ENCODE assay signal across 19 cellular contexts in genomic region chr9:130276121-130276520, GRCh38. TPM values are rescaled to one million over a fixed set of nuclear protein-coding genes. Genes with fewer than 3 reads are reported as not detected.
DNase-seq lines count a peak whose midpoint lies in the region; ATAC-seq and TF ChIP-seq lines count a peak whose summit lies in the region.
"Had no signal": no experiment of that assay in that cellular context is flagged by ENCODE, and none has a peak within 500 bp of the region (broad histone marks: within the 10 kb centered on the region; RNA-seq: fewer than 3 reads in every experiment).

No MANE protein-coding gene starts in this region.

- H3K36me3 Mint-ChIP-seq in activated CD4-positive, alpha-beta T cell treated with anti-CD3 and anti-CD28 coated beads, Interleukin-2, amount 10 ng/mL, durations not matched to agents 7 days and 5 days (ENCODE audit: low read depth) = no peaks in the 10 kb centered on the region

- H3K27ac ChIP-seq in gastrocnemius medialis = peak overlapping the region in 3 of 4 donors; percentile 36 to 43 (median 39)
- H3K27ac ChIP-seq: KMS-11, lower lobe of right lung, tibial nerve, WERI-Rb-1 had no signal

- in situ Hi-C loops in gastrocnemius medialis (cut with MboI; ENCODE audit: low sequenced_read_pairs in 4 of 4) = no loop called here

- H3K27ac Mint-ChIP-seq in activated CD4-positive, alpha-beta T cell treated with anti-CD3 and anti-CD28 coated beads, Interleukin-2, amount 10 ng/mL, durations not matched to agents 7 days and 5 days = no peak overlapping the region
- H3K27ac Mint-ChIP-seq: B cell, nephron progenitor cell had no signal

- no peaks in the 10 kb centered on the region for H3K9me3 Mint-ChIP-seq in activated CD4-positive, alpha-beta T cell treated with anti-CD3 and anti-CD28 coated beads, Interleukin-2, amount 10 ng/mL, durations not matched to agents 7 days and 5 days

- H3K27me3 Mint-ChIP-seq in activated CD4-positive, alpha-beta T cell treated with anti-CD3 and anti-CD28 coated beads, Interleukin-2, amount 10 ng/mL, durations not matched to agents 7 days and 5 days = peaks cover 14% of the 10 kb centered on the region

- H3K9me3 ChIP-seq in gastrocnemius medialis = no peaks in the 10 kb centered on the region
- H3K9me3 ChIP-seq: lower lobe of right lung, tibial nerve had no signal

- intact Hi-C loops in gastrocnemius medialis (cut with DNase I; ENCODE audit: low total_unique reads) = no loop called here

- no peak for TF ChIP-seq POLR2A in gastrocnemius medialis (IDR thresholded peaks at IDR 0.05)

- H3K36me3 ChIP-seq in gastrocnemius medialis = no peaks in the 10 kb centered on the region
- H3K36me3 ChIP-seq: lower lobe of right lung, tibial nerve, WERI-Rb-1 had no signal

- POLR2A ChIA-PET in activated CD4-positive, alpha-beta T cell treated with anti-CD3 and anti-CD28 coated beads, Interleukin-2, amount 10 ng/mL, durations not matched to agents 7 days and 5 days (lab: Charles Lee) = no interaction called here

- DNase-seq in ELR (ENCODE audit: low read depth) = peak; percentile 76
- DNase-seq in RPMI7951 (ENCODE audit: low read depth) = peak; percentile 80
- peak; percentile 14 for DNase-seq in fibroblast of mammary gland (ENCODE audit: low read depth)
- no peak for DNase-seq in gastrocnemius medialis
- no peak for DNase-seq in NCI-H2196 (lab: John Stamatoyannopoulos, UW; ENCODE audit: unreplicated experiment)
- no peak for DNase-seq in NCI-H748 (lab: John Stamatoyannopoulos, UW; ENCODE audit: unreplicated experiment)
- no peak for DNase-seq in activated CD4-positive, alpha-beta T cell treated with anti-CD3 and anti-CD28 coated beads, Interleukin-2, amount 10 ng/mL, durations not matched to agents 7 days and 5 days
- DNase-seq: activated naive CD4-positive, alpha-beta T cell; DMS153; lower lobe of right lung; NCI-H1436 treated with DMSO at 0.1 percent for 48 hours; nephron progenitor cell; retina; stimulated activated CD4-positive, alpha-beta T cell treated with anti-CD3 and anti-CD28 coated beads, Interleukin-2, amount 100 ng/mL, for 48 hours; WERI-Rb-1 had no signal

- H3K4me1 ChIP-seq in gastrocnemius medialis = peaks cover 0 to 2% of the 10 kb centered on the region in 2 donors
- H3K4me1 ChIP-seq: lower lobe of right lung, tibial nerve had no signal

- H3K4me3 ChIP-seq in fibroblast of mammary gland (ENCODE audit: control insufficient read depth, low read depth, low read length) (no peak overlapping the region), gastrocnemius medialis (no peak overlapping the region)
- H3K4me3 ChIP-seq: lower lobe of right lung, tibial nerve had no signal

- peaks cover 12 to 40% (median 28%) of the 10 kb centered on the region in 3 donors for H3K27me3 ChIP-seq in gastrocnemius medialis

- TF ChIP-seq CTCF in fibroblast of mammary gland (conservative IDR thresholded peaks at IDR 0.05; ENCODE audit: control insufficient read depth, insufficient read depth, low read depth, low read length) (no peak), gastrocnemius medialis (IDR thresholded peaks at IDR 0.05 in 4 of 5, conservative IDR thresholded peaks at IDR 0.05 in 1 of 5) (no peak)

- CTCF ChIA-PET in activated CD4-positive, alpha-beta T cell treated with anti-CD3 and anti-CD28 coated beads, Interleukin-2, amount 10 ng/mL, durations not matched to agents 7 days and 5 days (lab: Charles Lee) = no interaction called here

- ATAC-seq in gastrocnemius medialis = no peak
- no peak for ATAC-seq in HG02885 (IDR thresholded peaks at IDR 0.05; ENCODE audit: poor library complexity, unreplicated experiment)

- no peak overlapping the region for H3K4me3 Mint-ChIP-seq in activated CD4-positive, alpha-beta T cell treated with anti-CD3 and anti-CD28 coated beads, Interleukin-2, amount 10 ng/mL, durations not matched to agents 7 days and 5 days
- H3K4me3 Mint-ChIP-seq: B cell, nephron progenitor cell had no signal

- no peaks in the 10 kb centered on the region for H3K4me1 Mint-ChIP-seq in activated CD4-positive, alpha-beta T cell treated with anti-CD3 and anti-CD28 coated beads, Interleukin-2, amount 10 ng/mL, durations not matched to agents 7 days and 5 days
- H3K4me1 Mint-ChIP-seq: B cell had no signal

RNA-seq across cellular contexts. Expression of gene HMCN2, which starts 10.6 kb away (rescaled TPM):
- total RNA-seq in RPMI7951 (2014; rRNA removed; shearing (Covaris generic)) = under 0.01 and 0.78 TPM in 2 replicates
- total RNA-seq in gastrocnemius medialis = 1 to 10 TPM; 1.9 to 8.5 (median 7.7) TPM
- total RNA-seq in activated CD4-positive, alpha-beta T cell treated with anti-CD3 and anti-CD28 coated beads, Interleukin-2, amount 10 ng/mL, durations not matched to agents 7 days and 5 days = not detected
- total RNA-seq: B cell had no signal

Comparison
In these comparisons a context has a peak if more than half of its experiments do, and no peak if none do; other contexts are left out.
1. DNase-seq: peak in ELR (single experiment), RPMI7951 (single experiment) and fibroblast of mammary gland (single experiment); none in gastrocnemius medialis (0 of 2), NCI-H2196 (single experiment), NCI-H748 (single experiment) and activated CD4-positive, alpha-beta T cell treated with anti-CD3 and anti-CD28 coated beads, Interleukin-2, amount 10 ng/mL, durations not matched to agents 7 days and 5 days (single experiment).